12 cellular contexts compared by ENCODE assay signal in the genomic region with DNA sequence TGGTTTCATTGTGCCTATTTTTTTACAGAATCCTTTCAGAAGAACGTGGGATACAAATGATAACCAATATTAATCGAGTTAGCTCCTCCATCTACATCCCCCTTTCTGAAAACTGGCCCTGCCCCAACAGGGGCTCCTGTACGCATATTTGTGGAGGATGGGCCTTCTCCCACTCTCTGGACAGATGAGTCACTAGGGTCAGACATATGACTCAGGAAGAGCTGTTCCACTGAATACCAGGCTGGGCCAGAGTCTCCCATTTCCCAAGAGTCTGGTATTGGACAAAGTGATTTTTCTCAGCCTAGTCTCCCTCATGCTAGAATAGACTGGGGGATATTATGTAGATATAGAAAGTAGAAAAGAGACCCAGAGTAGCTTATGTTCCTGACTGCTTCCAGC.
DNase-seq lines count a peak whose midpoint lies in the region; ATAC-seq, FAIRE-seq and TF ChIP-seq lines count a peak whose summit lies in the region.
"Had no signal": no experiment of that assay in that cellular context is flagged by ENCODE, and none has a peak within 500 bp of the region (broad histone marks: within the 10 kb centered on the region; RNA-seq: fewer than 3 reads in every experiment).

No MANE protein-coding gene starts in this region.

- H3K4me3 ChIP-seq in fibroblast of pulmonary artery (replicated peaks; ENCODE audit: low read depth, low read length): no peak overlapping the region

- ATAC-seq in HG02981 (IDR thresholded peaks at IDR 0.05; ENCODE audit: unreplicated experiment): no peak
- ATAC-seq in HG02571 (IDR thresholded peaks at IDR 0.05; ENCODE audit: unreplicated experiment): no peak

- TF ChIP-seq CTCF in fibroblast of pulmonary artery (IDR thresholded peaks at IDR 0.05; ENCODE audit: low read length, missing control alignments): no peak
- TF ChIP-seq CTCF in D721Med (IDR thresholded peaks at IDR 0.05; ENCODE audit: insufficient read depth, missing control alignments): no peak

- peak; percentile 76 for DNase-seq in HCEC 1CT
- DNase-seq in SW480 (ENCODE audit: low spot score): peak; percentile 36
- peak; percentile 88 for DNase-seq in fibroblast of pulmonary artery (ENCODE audit: low read depth)
- peak; percentile 83 for DNase-seq in renal cortical epithelial cell (ENCODE audit: low read depth)
- no peak for DNase-seq in NCI-H446 (lab: John Stamatoyannopoulos, UW)
- no peak for DNase-seq in D721Med (ENCODE audit: insufficient read length, low spot score)
- DNase-seq: activated CD4-positive, alpha-beta T cell treated with anti-CD3 and anti-CD28 coated beads for 4 hours; aorta; NCI-H1092 treated with DMSO at 0.1 percent for 48 hours; occipital lobe had no signal

- no peak for FAIRE-seq in D721Med (lab: Jason Lieb, UNC)

Comparison
In these comparisons a context has a peak if more than half of its experiments do, and no peak if none do; other contexts are left out.
1. DNase-seq: peak in HCEC 1CT (single experiment), SW480 (single experiment), fibroblast of pulmonary artery (single experiment) and renal cortical epithelial cell (single experiment); none in NCI-H446 (0 of 2) and D721Med (single experiment).